ENCODE assay signal across 15 cellular contexts in genomic region chr6:52535711-52536423, GRCh38. TPM values are rescaled to one million over a fixed set of nuclear protein-coding genes. Genes with fewer than 3 reads are reported as not detected.
DNase-seq lines count a peak whose midpoint lies in the region; ATAC-seq, FAIRE-seq and TF ChIP-seq lines count a peak whose summit lies in the region.
"Had no signal": no experiment of that assay in that cellular context is flagged by ENCODE, and none has a peak within 500 bp of the region (broad histone marks: within the 10 kb centered on the region; RNA-seq: fewer than 3 reads in every experiment).

No MANE protein-coding gene starts in this region.

- intact Hi-C loops in left lung (cut with DNase I): no loop called here

- no peak overlapping the region for H3K4me3 ChIP-seq in astrocyte (ENCODE audit: insufficient read depth, low read depth, low read length)
- no peak overlapping the region for H3K4me3 ChIP-seq in left lung
- H3K4me3 ChIP-seq in neural progenitor cell: no peak overlapping the region
- H3K4me3 ChIP-seq: colonic mucosa, mucosa of descending colon had no signal

- H3K9ac ChIP-seq in astrocyte (ENCODE audit: low read length) (no peak overlapping the region), neural progenitor cell (no peak overlapping the region)

- H3K4me1 Mint-ChIP-seq in astrocyte (ENCODE audit: low read depth, unreplicated experiment) (peaks cover 65% of the 10 kb centered on the region), neural progenitor cell (peaks cover 19% of the 10 kb centered on the region)

- H3K4me2 ChIP-seq in astrocyte (ENCODE audit: low read length) (no peak overlapping the region), neural progenitor cell (no peak overlapping the region)

- H3K9me3 Mint-ChIP-seq in astrocyte (ENCODE audit: unreplicated experiment) (peaks cover 2% of the 10 kb centered on the region), neural progenitor cell (no peaks in the 10 kb centered on the region)

- TF ChIP-seq CTCF in astrocyte (IDR thresholded peaks at IDR 0.05; ENCODE audit: insufficient read depth, low read depth, low read length) (no peak), left lung (IDR thresholded peaks at IDR 0.05) (no peak), neural progenitor cell (IDR thresholded peaks at IDR 0.05) (no peak)

- H3K27me3 ChIP-seq in astrocyte (ENCODE audit: insufficient read depth, low read length): no peaks in the 10 kb centered on the region
- H3K27me3 ChIP-seq in left lung: no peaks in the 10 kb centered on the region
- H3K27me3 ChIP-seq in neural progenitor cell: no peaks in the 10 kb centered on the region
- H3K27me3 ChIP-seq: colonic mucosa had no signal

- H3K79me2 ChIP-seq in astrocyte (ENCODE audit: insufficient read depth, low read length) (peaks cover 82% of the 10 kb centered on the region), neural progenitor cell (ENCODE audit: low read depth) (no peaks in the 10 kb centered on the region)

- H3K27ac Mint-ChIP-seq in astrocyte (ENCODE audit: unreplicated experiment) (peak overlapping the region; percentile 6), neural progenitor cell (no peak overlapping the region)

- H3K27me3 Mint-ChIP-seq in astrocyte (ENCODE audit: low read depth, unreplicated experiment) (no peaks in the 10 kb centered on the region), neural progenitor cell (ENCODE audit: insufficient read depth, low read depth) (peaks cover 2% of the 10 kb centered on the region)

- DNase-seq in GM12892 (ENCODE audit: insufficient read length) (no peak), astrocyte (ENCODE audit: low read depth) (no peak), left lung (no peak), neural progenitor cell (ENCODE audit: low spot score) (no peak)
- no peak for DNase-seq in activated T-cell treated with anti-CD3 and anti-CD28 coated beads, Interleukin-2, amount 50 U/mL, for 48 hours
- DNase-seq: activated CD8-positive, alpha-beta memory T cell treated with anti-CD3 and anti-CD28 coated beads for 24 hours; colonic mucosa; HCEC 1CT; mucosa of descending colon; NCI-H2081 treated with DMSO at 0.1 percent for 48 hours; stimulated activated CD4-positive, alpha-beta T cell treated with anti-CD3 and anti-CD28 coated beads, Interleukin-4, amount 100 ng/mL, for 4 hours had no signal

- H3K36me3 Mint-ChIP-seq in astrocyte (ENCODE audit: low read depth, unreplicated experiment): peaks cover 22% of the 10 kb centered on the region
- H3K36me3 Mint-ChIP-seq in neural progenitor cell: peaks cover 5% of the 10 kb centered on the region

- H3K4me1 ChIP-seq in astrocyte (ENCODE audit: insufficient read depth, low read length) (peaks cover 62% of the 10 kb centered on the region), left lung (peaks cover 14% of the 10 kb centered on the region in 2 donors), neural progenitor cell (peaks cover 10% of the 10 kb centered on the region)

- H4K20me1 ChIP-seq in astrocyte (ENCODE audit: insufficient read depth, low read length) (no peaks in the 10 kb centered on the region), neural progenitor cell (ENCODE audit: low read depth) (no peaks in the 10 kb centered on the region)

- H3K36me3 ChIP-seq in astrocyte (ENCODE audit: insufficient read depth, low read length) (peaks cover 13% of the 10 kb centered on the region), left lung (peaks cover 0 to 15% of the 10 kb centered on the region in 2 donors), neural progenitor cell (no peaks in the 10 kb centered on the region)
- H3K36me3 ChIP-seq: colonic mucosa had no signal

- H3K9me3 ChIP-seq in astrocyte (ENCODE audit: insufficient read depth, low read depth, low read length) (no peaks in the 10 kb centered on the region), left lung (no peaks in the 10 kb centered on the region), neural progenitor cell (ENCODE audit: low read depth) (no peaks in the 10 kb centered on the region)
- H3K9me3 ChIP-seq: colonic mucosa, mucosa of descending colon had no signal

- FAIRE-seq in GM12892 (lab: Jason Lieb, UNC): peak; percentile 9
- no peak for FAIRE-seq in astrocyte (lab: Jason Lieb, UNC)

- no peak overlapping the region for H2AFZ ChIP-seq in astrocyte (ENCODE audit: low read depth, low read length)
- H2AFZ ChIP-seq in neural progenitor cell (replicated peaks): no peak overlapping the region

- no peak for TF ChIP-seq POLR2A in GM12892 (IDR thresholded peaks at IDR 0.05; ENCODE audit: low read depth, low read length)

- H3K27ac ChIP-seq in astrocyte (ENCODE audit: low read depth, low read length) (no peak overlapping the region), left lung (no peak overlapping the region), neural progenitor cell (no peak overlapping the region)
- H3K27ac ChIP-seq: C4-2B, colonic mucosa had no signal

- peak; percentile 8 for ATAC-seq in GM21447 (IDR thresholded peaks at IDR 0.05; ENCODE audit: unreplicated experiment)
- ATAC-seq in HG03432 (IDR thresholded peaks at IDR 0.05; ENCODE audit: unreplicated experiment): peak; percentile 4
- ATAC-seq in left lung: no peak
- no peak for ATAC-seq in HG03521 (IDR thresholded peaks at IDR 0.05; ENCODE audit: unreplicated experiment)

- H3K4me3 Mint-ChIP-seq in astrocyte (ENCODE audit: unreplicated experiment) (no peak overlapping the region), neural progenitor cell (no peak overlapping the region)

- H3F3A ChIP-seq in neural progenitor cell (ENCODE audit: low read depth): no peaks in the 10 kb centered on the region

RNA-seq across cellular contexts. Expression of gene TRAM2, which starts 41.0 kb away (rescaled TPM):
- 5.6 TPM for polyA plus RNA-seq in GM12892 (2012; ENCODE audit: missing spikeins)
- total RNA-seq in astrocyte: 88.7 and 93.4 TPM in 2 replicates
- total RNA-seq in left lung: 10 to 100 TPM; 30.5 to 38.4 TPM
- total RNA-seq in neural progenitor cell (ENCODE audit: low replicate concordance): 12.3 and 15.5 TPM in 2 replicates

Comparison
In these comparisons a context has a peak if more than half of its experiments do, and no peak if none do; other contexts are left out.
1. ATAC-seq: peak in GM21447 (single experiment) and HG03432 (single experiment); none in left lung (single experiment) and HG03521 (single experiment).